Comparison of ENCODE assay signal across 14 cellular contexts in the genomic region with DNA sequence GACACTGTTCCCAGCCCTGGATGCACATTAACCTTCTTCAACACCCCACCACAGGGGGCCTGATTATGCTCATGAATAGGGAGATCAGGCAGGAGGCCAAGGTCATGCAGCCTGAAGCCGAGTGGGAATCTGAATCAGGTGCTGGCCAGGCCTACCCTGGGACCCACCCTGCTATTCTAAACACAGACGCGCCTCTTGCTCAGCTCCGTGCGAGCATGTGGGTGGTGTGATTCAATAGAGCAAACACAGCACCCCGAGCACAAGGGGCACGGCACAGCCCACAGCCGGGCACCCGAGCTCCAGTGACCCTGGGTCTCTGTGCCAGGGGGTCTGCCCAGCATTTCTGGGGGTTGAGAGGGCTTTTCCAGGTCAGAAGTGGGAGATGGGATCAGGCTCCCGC. TPM values are rescaled to one million over a fixed set of nuclear protein-coding genes. Genes with fewer than 3 reads are reported as not detected.
DNase-seq lines count a peak whose midpoint lies in the region; TF ChIP-seq lines count a peak whose summit lies in the region.
"Had no signal": no experiment of that assay in that cellular context is flagged by ENCODE, and none has a peak within 500 bp of the region (broad histone marks: within the 10 kb centered on the region; RNA-seq: fewer than 3 reads in every experiment).

No MANE protein-coding gene starts in this region.

- H2BK120ac ChIP-seq in trophoblast cell (ENCODE audit: insufficient read depth, low read length, poor library complexity) = no peak overlapping the region
- H2BK120ac ChIP-seq in mesendoderm (ENCODE audit: low read depth, low read length) = no peak overlapping the region

- peaks cover 3% of the 10 kb centered on the region for H3K79me1 ChIP-seq in trophoblast cell (ENCODE audit: low read length)
- H3K79me1 ChIP-seq in mesendoderm (ENCODE audit: low read length) = no peaks in the 10 kb centered on the region

- H3K18ac ChIP-seq in trophoblast cell (ENCODE audit: low read length) (no peak overlapping the region), mesendoderm (ENCODE audit: low read length) (no peak overlapping the region)

- DNase-seq in H7 = peak; percentile 73
- DNase-seq in NCI-H69 (lab: John Stamatoyannopoulos, UW) = peak; percentile 71
- DNase-seq in hepatocyte (ENCODE audit: low spot score) = peak; percentile 29
- no peak for DNase-seq in trophoblast cell
- no peak for DNase-seq in NCI-H1105 (lab: John Stamatoyannopoulos, UW)
- no peak for DNase-seq in mesendoderm
- DNase-seq in NCI-H345 (lab: John Stamatoyannopoulos, UW) = no peak
- DNase-seq: CD8-positive, alpha-beta T cell; DMS 273 treated with DMSO at 0.1 percent for 48 hours; HCEC 1CT; NCI-H1694; SHP77 treated with DMSO at 0.1 percent for 48 hours had no signal

- H2AFZ ChIP-seq in hepatocyte = no peak overlapping the region
- H2AFZ ChIP-seq in trophoblast cell (ENCODE audit: insufficient read depth, low read length, poor library complexity) = no peak overlapping the region

- H3K9ac ChIP-seq in trophoblast cell (ENCODE audit: low read length) (no peak overlapping the region), mesendoderm (ENCODE audit: low read length) (no peak overlapping the region)

- H3K4me1 ChIP-seq in hepatocyte (ENCODE audit: insufficient read depth) = peaks cover 5% of the 10 kb centered on the region
- H3K4me1 ChIP-seq in trophoblast cell (ENCODE audit: control insufficient read depth in 1 of 2, insufficient read depth in 2 of 2, low read length in 2 of 2) = peaks cover 14 to 25% of the 10 kb centered on the region in 2 experiments
- H3K4me1 ChIP-seq in mesendoderm (ENCODE audit: control insufficient read depth, low read depth, low read length) = no peaks in the 10 kb centered on the region

- H3K4me2 ChIP-seq in hepatocyte (no peak overlapping the region), trophoblast cell (ENCODE audit: low read length) (no peak overlapping the region), mesendoderm (ENCODE audit: low read length) (no peak overlapping the region)

- 78% methylated on average over 9 of the region's 10 CpGs for WGBS in hepatocyte (ENCODE audit: low lambda C conversion rate, missing lambda C conversion rate)
- WGBS in trophoblast cell (ENCODE audit: extremely low coverage, insufficient coverage, insufficient read length) = no CpG with 5 or more reads among the region's 10 CpGs
- WGBS in mesendoderm (ENCODE audit: extremely low coverage, insufficient coverage, low lambda C conversion rate) = no CpG with 5 or more reads among the region's 10 CpGs

- H3K27ac ChIP-seq in hepatocyte (no peak overlapping the region), trophoblast cell (ENCODE audit: low read depth, low read length) (no peak overlapping the region), mesendoderm (ENCODE audit: low read depth, low read length) (no peak overlapping the region)

- no peaks in the 10 kb centered on the region for H3K79me2 ChIP-seq in hepatocyte
- no peaks in the 10 kb centered on the region for H3K79me2 ChIP-seq in trophoblast cell (ENCODE audit: control insufficient read depth, insufficient read depth, low read length, poor library complexity)
- H3K79me2 ChIP-seq in mesendoderm (ENCODE audit: control insufficient read depth, insufficient read depth, low read length) = no peaks in the 10 kb centered on the region

- no peak overlapping the region for H4K5ac ChIP-seq in mesendoderm (ENCODE audit: low read length)

- H3K36me3 ChIP-seq in H7 (replicated peaks; ENCODE audit: control insufficient read depth, insufficient read depth, low read length) = no peaks in the 10 kb centered on the region
- H3K36me3 ChIP-seq in hepatocyte (replicated peaks; ENCODE audit: insufficient read depth, low read depth) = no peaks in the 10 kb centered on the region
- H3K36me3 ChIP-seq in trophoblast cell (ENCODE audit: control insufficient read depth in 1 of 2, insufficient read depth in 2 of 2, low read length in 2 of 2) = no peaks in the 10 kb centered on the region
- H3K36me3 ChIP-seq in mesendoderm (ENCODE audit: control insufficient read depth, insufficient read depth, low read length) = no peaks in the 10 kb centered on the region

- H3K9me2 ChIP-seq in hepatocyte (replicated peaks; ENCODE audit: insufficient read depth) = no peaks in the 10 kb centered on the region

- no peak overlapping the region for H3K4me3 ChIP-seq in H7 (ENCODE audit: insufficient read depth, low read depth, low read length)
- H3K4me3 ChIP-seq in hepatocyte = no peak overlapping the region
- no peak overlapping the region for H3K4me3 ChIP-seq in trophoblast cell (ENCODE audit: low read depth, low read length)
- H3K4me3 ChIP-seq in mesendoderm (ENCODE audit: low read length) = no peak overlapping the region

- H3K23ac ChIP-seq in trophoblast cell (ENCODE audit: low read length) = no peak overlapping the region
- no peak overlapping the region for H3K23ac ChIP-seq in mesendoderm (ENCODE audit: low read length)

- no peak overlapping the region for H2BK5ac ChIP-seq in trophoblast cell (ENCODE audit: low read depth, low read length, poor library complexity)
- H2BK5ac ChIP-seq in mesendoderm (ENCODE audit: low read length) = no peak overlapping the region

- H2AK5ac ChIP-seq in trophoblast cell (ENCODE audit: low read length) = peak overlapping the region; percentile 35
- no peak overlapping the region for H2AK5ac ChIP-seq in mesendoderm (ENCODE audit: low read length)

- H3K56ac ChIP-seq in mesendoderm (ENCODE audit: low read length) = no peak overlapping the region

- no peak overlapping the region for H4K12ac ChIP-seq in trophoblast cell (ENCODE audit: low read depth, low read length)

- no peak overlapping the region for H4K8ac ChIP-seq in trophoblast cell (ENCODE audit: low read depth, low read length)
- H4K8ac ChIP-seq in mesendoderm (ENCODE audit: low read depth, low read length) = no peak overlapping the region

- no peak overlapping the region for H2BK12ac ChIP-seq in trophoblast cell (ENCODE audit: low read length)

- H3K14ac ChIP-seq in trophoblast cell (ENCODE audit: low read length) = no peak overlapping the region

- no peak overlapping the region for H4K91ac ChIP-seq in trophoblast cell (ENCODE audit: low read depth, low read length)

- no peak for TF ChIP-seq CTCF in hepatocyte (IDR thresholded peaks at IDR 0.05; ENCODE audit: poor library complexity)

- H4K20me1 ChIP-seq in hepatocyte (ENCODE audit: insufficient read depth, poor library complexity, severe bottlenecking) = no peaks in the 10 kb centered on the region

- H2BK15ac ChIP-seq in mesendoderm (replicated peaks; ENCODE audit: low read depth) = no peak overlapping the region

- H3K27me3 ChIP-seq in H7 (ENCODE audit: control insufficient read depth, insufficient read depth, low read length) (no peaks in the 10 kb centered on the region), hepatocyte (no peaks in the 10 kb centered on the region), trophoblast cell (ENCODE audit: insufficient read depth, low read length) (no peaks in the 10 kb centered on the region), mesendoderm (ENCODE audit: insufficient read depth, low read length, poor library complexity) (no peaks in the 10 kb centered on the region)

- no peak overlapping the region for H3K4ac ChIP-seq in trophoblast cell (ENCODE audit: low read depth, low read length)
- no peak overlapping the region for H3K4ac ChIP-seq in mesendoderm (ENCODE audit: low read depth, low read length)

- no peaks in the 10 kb centered on the region for H3K9me3 ChIP-seq in hepatocyte (ENCODE audit: low read depth)
- H3K9me3 ChIP-seq in trophoblast cell (ENCODE audit: insufficient read depth, low read depth, low read length) = no peaks in the 10 kb centered on the region

RNA-seq across cellular contexts. Expression of gene GRIP2, which starts 24.6 kb away (rescaled TPM):
- total RNA-seq in H7 (2014; rRNA removed; shearing (Covaris generic)) = 2.2 and 2.9 TPM in 2 replicates
- 0.73 and 1.0 TPM in 2 replicates for total RNA-seq in hepatocyte
- 2.4 and 3.6 TPM in 2 replicates for polyA plus RNA-seq in hepatocyte
- polyA plus RNA-seq in trophoblast cell (2013) = 0.19 and 0.23 TPM in 2 replicates
- polyA plus RNA-seq in mesendoderm (2013, experiment 1 of 2) = 0.66 TPM
- 0.64 TPM for polyA plus RNA-seq in mesendoderm (2013, experiment 2 of 2)
- total RNA-seq: CD8-positive, alpha-beta T cell; Daoy had no signal
- polyA plus RNA-seq: AG04450 had no signal

Comparison
In these comparisons a context has a peak if more than half of its experiments do, and no peak if none do; other contexts are left out.
1. DNase-seq: peak in H7 (single experiment), NCI-H69 (single experiment) and hepatocyte (single experiment); none in trophoblast cell (0 of 2), NCI-H1105 (single experiment), mesendoderm (single experiment) and NCI-H345 (single experiment).